Comparison of ENCODE assay signal across 8 cellular contexts in genomic region chr14:67694791-67695393, GRCh38. TPM values are rescaled to one million over a fixed set of nuclear protein-coding genes. Genes with fewer than 3 reads are reported as not detected.
DNase-seq lines count a peak whose midpoint lies in the region; ATAC-seq lines count a peak whose summit lies in the region.

No MANE protein-coding gene starts in this region.

- no peaks in the 10 kb centered on the region for H3K27me3 ChIP-seq in layer of hippocampus (ENCODE audit: control insufficient read depth, insufficient read depth, low read length)

- peak overlapping the region; percentile 4 for H3K27ac ChIP-seq in layer of hippocampus (ENCODE audit: low read depth, low read length)

- DNase-seq in AG08395 (ENCODE audit: low spot score) (peak; percentile 91), NCI-H2227 (lab: John Stamatoyannopoulos, UW; ENCODE audit: unreplicated experiment) (peak; percentile 79), cerebellum (ENCODE audit: low spot score) (peak; percentile 40)
- DNase-seq in activated CD4-positive, CD25-positive, alpha-beta regulatory T cell treated with anti-CD3 and anti-CD28 coated beads, Interleukin-2, amount 50 U/mL, for 16 hours (ENCODE audit: low read depth, low spot score): peak; percentile 33
- peak; percentile 76 for DNase-seq in stimulated activated CD4-positive, alpha-beta T cell treated with anti-CD3 and anti-CD28 coated beads, Interleukin-2, amount 100 ng/mL, for 24 hours

- peak; percentile 85 for ATAC-seq in GM18907 (IDR thresholded peaks at IDR 0.05; ENCODE audit: unreplicated experiment)
- ATAC-seq in HG03139 (IDR thresholded peaks at IDR 0.05; ENCODE audit: unreplicated experiment): peak; percentile 90

RNA-seq across cellular contexts. Expression of gene RDH11, which starts 0.7 kb away (rescaled TPM):
- total RNA-seq in cerebellum: 79.2 TPM

RNA-seq across cellular contexts. Expression of gene RDH12, which starts 6.8 kb away (rescaled TPM):
- 1.00 TPM for total RNA-seq in cerebellum

RNA-seq across cellular contexts. Expression of gene VTI1B, which starts 20.5 kb away (rescaled TPM):
- 42.3 TPM for total RNA-seq in cerebellum

Comparison
In these comparisons a context has a peak if more than half of its experiments do, and no peak if none do; other contexts are left out.
1. Peak in every context shown above with its lines: DNase-seq, ATAC-seq and H3K27ac ChIP-seq.
2. DNase-seq: peak in every context shown above with its lines; median percentile 91 in AG08395; 79 in NCI-H2227; 76 in stimulated activated CD4-positive, alpha-beta T cell treated with anti-CD3 and anti-CD28 coated beads, Interleukin-2, amount 100 ng/mL, for 24 hours; 40 in cerebellum; 33 in activated CD4-positive, CD25-positive, alpha-beta regulatory T cell treated with anti-CD3 and anti-CD28 coated beads, Interleukin-2, amount 50 U/mL, for 16 hours.